Comparison of ENCODE assay signal across 2 cellular contexts in the genomic region with DNA sequence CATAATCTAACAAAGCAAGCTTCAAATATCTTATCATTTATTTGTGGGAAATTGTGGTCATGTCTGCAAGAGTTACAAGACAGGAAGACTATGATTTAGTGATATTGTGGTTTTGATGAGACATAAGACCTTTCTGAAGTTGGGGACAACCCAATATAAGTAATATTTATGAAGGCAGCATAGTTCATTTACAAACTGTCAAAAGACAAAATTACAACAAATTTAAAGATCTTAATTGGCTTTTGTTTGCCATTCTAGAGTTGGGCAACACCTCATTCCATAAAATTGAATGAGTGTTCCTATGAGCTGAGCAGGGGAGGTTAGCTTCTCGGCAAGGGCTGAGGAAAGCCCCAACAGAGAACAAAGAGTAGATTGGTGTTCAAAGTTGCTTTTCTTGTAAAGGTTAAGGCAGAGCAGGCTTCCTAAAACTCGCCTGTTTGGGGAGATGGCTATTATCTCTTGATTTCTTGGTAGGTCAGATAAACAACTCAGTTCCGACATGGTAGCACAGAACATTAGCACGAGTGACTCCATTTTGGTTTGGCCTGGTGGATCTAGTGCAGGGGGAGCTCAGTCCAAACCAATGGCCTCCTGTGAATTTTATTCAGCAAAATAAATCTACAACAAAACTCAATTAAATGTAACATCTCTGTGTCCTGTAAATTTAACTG.
TF ChIP-seq lines count a peak whose summit lies in the region.

No MANE protein-coding gene starts in this region.

TF ChIP-seq in A549, 52 proteins besides CTCF, POLR2A, EP300 and RAD21 (continued from another document):
- TF ChIP-seq MAZ (IDR thresholded peaks at IDR 0.05; ENCODE audit: borderline replicate concordance, low read depth, low read length): no peak
- no peak for TF ChIP-seq CHD2 (IDR thresholded peaks at IDR 0.05; ENCODE audit: low read length, partially characterized antibody)
- peak; percentile 99 for TF ChIP-seq TP53 (CRISPR knock-in tag; IDR thresholded peaks at IDR 0.05)
- TF ChIP-seq EHMT2 (IDR thresholded peaks at IDR 0.05; ENCODE audit: low read depth): no peak
- TF ChIP-seq EHF (CRISPR knock-in tag; IDR thresholded peaks at IDR 0.05): peak; percentile 100
- peak; percentile 100 for TF ChIP-seq HOXB5 (CRISPR knock-in tag; IDR thresholded peaks at IDR 0.05)
- TF ChIP-seq FOSL2 (IDR thresholded peaks at IDR 0.05): no peak
- peak; percentile 62 for TF ChIP-seq FOSL2 (CRISPR knock-in tag; IDR thresholded peaks at IDR 0.05)
- TF ChIP-seq FOXS1 (CRISPR knock-in tag; IDR thresholded peaks at IDR 0.05): peak; percentile 99
- TF ChIP-seq RARB (CRISPR knock-in tag; IDR thresholded peaks at IDR 0.05): peak; percentile 98
- TF ChIP-seq, protein P1, sequence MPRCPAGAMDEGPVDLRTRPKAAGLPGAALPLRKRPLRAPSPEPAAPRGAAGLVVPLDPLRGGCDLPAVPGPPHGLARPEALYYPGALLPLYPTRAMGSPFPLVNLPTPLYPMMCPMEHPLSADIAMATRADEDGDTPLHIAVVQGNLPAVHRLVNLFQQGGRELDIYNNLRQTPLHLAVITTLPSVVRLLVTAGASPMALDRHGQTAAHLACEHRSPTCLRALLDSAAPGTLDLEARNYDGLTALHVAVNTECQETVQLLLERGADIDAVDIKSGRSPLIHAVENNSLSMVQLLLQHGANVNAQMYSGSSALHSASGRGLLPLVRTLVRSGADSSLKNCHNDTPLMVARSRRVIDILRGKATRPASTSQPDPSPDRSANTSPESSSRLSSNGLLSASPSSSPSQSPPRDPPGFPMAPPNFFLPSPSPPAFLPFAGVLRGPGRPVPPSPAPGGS (IDR thresholded peaks at IDR 0.05): no peak
- TF ChIP-seq HEYL (CRISPR knock-in tag; IDR thresholded peaks at IDR 0.05): peak; percentile 100
- TF ChIP-seq TFCP2L1 (CRISPR knock-in tag; IDR thresholded peaks at IDR 0.05): peak; percentile 98
- TF ChIP-seq MYC (IDR thresholded peaks at IDR 0.05; ENCODE audit: borderline replicate concordance, low read length): no peak
- TF ChIP-seq, protein P2, sequence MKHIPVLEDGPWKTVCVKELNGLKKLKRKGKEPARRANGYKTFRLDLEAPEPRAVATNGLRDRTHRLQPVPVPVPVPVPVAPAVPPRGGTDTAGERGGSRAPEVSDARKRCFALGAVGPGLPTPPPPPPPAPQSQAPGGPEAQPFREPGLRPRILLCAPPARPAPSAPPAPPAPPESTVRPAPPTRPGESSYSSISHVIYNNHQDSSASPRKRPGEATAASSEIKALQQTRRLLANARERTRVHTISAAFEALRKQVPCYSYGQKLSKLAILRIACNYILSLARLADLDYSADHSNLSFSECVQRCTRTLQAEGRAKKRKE (CRISPR knock-in tag; IDR thresholded peaks at IDR 0.05; ENCODE audit: low read depth): peak; percentile 100
- TF ChIP-seq, protein P3, sequence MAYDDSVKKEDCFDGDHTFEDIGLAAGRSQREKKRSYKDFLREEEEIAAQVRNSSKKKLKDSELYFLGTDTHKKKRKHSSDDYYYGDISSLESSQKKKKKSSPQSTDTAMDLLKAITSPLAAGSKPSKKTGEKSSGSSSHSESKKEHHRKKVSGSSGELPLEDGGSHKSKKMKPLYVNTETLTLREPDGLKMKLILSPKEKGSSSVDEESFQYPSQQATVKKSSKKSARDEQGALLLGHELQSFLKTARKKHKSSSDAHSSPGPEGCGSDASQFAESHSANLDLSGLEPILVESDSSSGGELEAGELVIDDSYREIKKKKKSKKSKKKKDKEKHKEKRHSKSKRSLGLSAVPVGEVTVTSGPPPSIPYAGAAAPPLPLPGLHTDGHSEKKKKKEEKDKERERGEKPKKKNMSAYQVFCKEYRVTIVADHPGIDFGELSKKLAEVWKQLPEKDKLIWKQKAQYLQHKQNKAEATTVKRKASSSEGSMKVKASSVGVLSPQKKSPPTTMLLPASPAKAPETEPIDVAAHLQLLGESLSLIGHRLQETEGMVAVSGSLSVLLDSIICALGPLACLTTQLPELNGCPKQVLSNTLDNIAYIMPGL (CRISPR knock-in tag; IDR thresholded peaks at IDR 0.05; ENCODE audit: borderline replicate concordance): peak; percentile 99
- no peak for TF ChIP-seq NR3C1 (IDR thresholded peaks at IDR 0.05)
- TF ChIP-seq USF2 (IDR thresholded peaks at IDR 0.05): no peak
- TF ChIP-seq, protein P4, sequence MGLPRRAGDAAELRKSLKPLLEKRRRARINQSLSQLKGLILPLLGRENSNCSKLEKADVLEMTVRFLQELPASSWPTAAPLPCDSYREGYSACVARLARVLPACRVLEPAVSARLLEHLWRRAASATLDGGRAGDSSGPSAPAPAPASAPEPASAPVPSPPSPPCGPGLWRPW (IDR thresholded peaks at IDR 0.05): no peak
- peak; percentile 98 for TF ChIP-seq FOSB (CRISPR knock-in tag; IDR thresholded peaks at IDR 0.05)
- TF ChIP-seq ZSCAN20 (CRISPR knock-in tag; IDR thresholded peaks at IDR 0.05): peak; percentile 99
- peak; percentile 94 for TF ChIP-seq NPAS2 (CRISPR knock-in tag; IDR thresholded peaks at IDR 0.05; ENCODE audit: borderline replicate concordance)
- TF ChIP-seq MAX (IDR thresholded peaks at IDR 0.05): no peak
- no peak for TF ChIP-seq PHF8 (IDR thresholded peaks at IDR 0.05; ENCODE audit: borderline replicate concordance, low read depth)

TF ChIP-seq in HCT116, 20 proteins besides CTCF, POLR2A, EP300 and RAD21 (continued from another document):
- TF ChIP-seq, protein P5, sequence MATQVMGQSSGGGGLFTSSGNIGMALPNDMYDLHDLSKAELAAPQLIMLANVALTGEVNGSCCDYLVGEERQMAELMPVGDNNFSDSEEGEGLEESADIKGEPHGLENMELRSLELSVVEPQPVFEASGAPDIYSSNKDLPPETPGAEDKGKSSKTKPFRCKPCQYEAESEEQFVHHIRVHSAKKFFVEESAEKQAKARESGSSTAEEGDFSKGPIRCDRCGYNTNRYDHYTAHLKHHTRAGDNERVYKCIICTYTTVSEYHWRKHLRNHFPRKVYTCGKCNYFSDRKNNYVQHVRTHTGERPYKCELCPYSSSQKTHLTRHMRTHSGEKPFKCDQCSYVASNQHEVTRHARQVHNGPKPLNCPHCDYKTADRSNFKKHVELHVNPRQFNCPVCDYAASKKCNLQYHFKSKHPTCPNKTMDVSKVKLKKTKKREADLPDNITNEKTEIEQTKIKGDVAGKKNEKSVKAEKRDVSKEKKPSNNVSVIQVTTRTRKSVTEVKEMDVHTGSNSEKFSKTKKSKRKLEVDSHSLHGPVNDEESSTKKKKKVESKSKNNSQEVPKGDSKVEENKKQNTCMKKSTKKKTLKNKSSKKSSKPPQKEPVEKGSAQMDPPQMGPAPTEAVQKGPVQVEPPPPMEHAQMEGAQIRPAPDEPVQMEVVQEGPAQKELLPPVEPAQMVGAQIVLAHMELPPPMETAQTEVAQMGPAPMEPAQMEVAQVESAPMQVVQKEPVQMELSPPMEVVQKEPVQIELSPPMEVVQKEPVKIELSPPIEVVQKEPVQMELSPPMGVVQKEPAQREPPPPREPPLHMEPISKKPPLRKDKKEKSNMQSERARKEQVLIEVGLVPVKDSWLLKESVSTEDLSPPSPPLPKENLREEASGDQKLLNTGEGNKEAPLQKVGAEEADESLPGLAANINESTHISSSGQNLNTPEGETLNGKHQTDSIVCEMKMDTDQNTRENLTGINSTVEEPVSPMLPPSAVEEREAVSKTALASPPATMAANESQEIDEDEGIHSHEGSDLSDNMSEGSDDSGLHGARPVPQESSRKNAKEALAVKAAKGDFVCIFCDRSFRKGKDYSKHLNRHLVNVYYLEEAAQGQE (IDR thresholded peaks at IDR 0.05; ENCODE audit: low read depth): no peak
- no peak for TF ChIP-seq JUND (IDR thresholded peaks at IDR 0.05)
- TF ChIP-seq TCF7L2 (IDR thresholded peaks at IDR 0.05; ENCODE audit: borderline replicate concordance, extremely low read depth, insufficient read depth, insufficient read length): no peak
- TF ChIP-seq POLR2AphosphoS5 (IDR thresholded peaks at IDR 0.05; ENCODE audit: low read depth, low read length): no peak
- TF ChIP-seq SIN3A (IDR thresholded peaks at IDR 0.05; ENCODE audit: low read depth): no peak
- TF ChIP-seq FOSL1 (IDR thresholded peaks at IDR 0.05; ENCODE audit: low read depth): no peak
- no peak for TF ChIP-seq MAX (IDR thresholded peaks at IDR 0.05)
- TF ChIP-seq EGR1 (IDR thresholded peaks at IDR 0.05; ENCODE audit: low read depth): no peak
- no peak for TF ChIP-seq ZFX (IDR thresholded peaks at IDR 0.05)
